15 cellular contexts compared by ENCODE assay signal in genomic region chr10:84244651-84245270, GRCh38. TPM values are rescaled to one million over a fixed set of nuclear protein-coding genes. Genes with fewer than 3 reads are reported as not detected.
A peak's percentile ranks its signal among the peaks of the same experiment; 100 is the strongest.
DNase-seq lines count a peak whose midpoint lies in the region; ATAC-seq, FAIRE-seq and TF ChIP-seq lines count a peak whose summit lies in the region.
"Had no signal": no experiment of that assay in that cellular context is flagged by ENCODE, and none has a peak within 500 bp of the region (broad histone marks: within the 10 kb centered on the region; RNA-seq: fewer than 3 reads in every experiment).

Gene RGR, plus strand, starts transcription at chr10:84245053. Its CDS starts 38 bp downstream, at chr10:84245091.

- 34 to 45% (median 38%) methylated on average over 9 of the region's 9 CpGs for WGBS in small intestine, 3 donors
- WGBS in ovary, 3 donors: 47 to 65% (median 56%) methylated on average over 9 of the region's 9 CpGs

- FAIRE-seq in small intestine (lab: Jason Lieb, UNC): no peak
- FAIRE-seq: GM12878 had no signal

- H3K4me1 ChIP-seq in small intestine (ENCODE audit: control insufficient read depth in 2 of 2, insufficient read depth in 1 of 2, low read depth in 1 of 2, low read length in 1 of 2) (no peaks in the 10 kb centered on the region), ovary (ENCODE audit: insufficient read depth) (no peaks in the 10 kb centered on the region)

- no peaks in the 10 kb centered on the region for H3K9me3 ChIP-seq in small intestine (ENCODE audit: control insufficient read depth, low read depth)
- H3K9me3 ChIP-seq in ovary: no peaks in the 10 kb centered on the region

- H3K36me3 ChIP-seq in small intestine (ENCODE audit: control insufficient read depth in 2 of 2, insufficient read depth in 2 of 2, low read length in 2 of 2): no peaks in the 10 kb centered on the region
- no peaks in the 10 kb centered on the region for H3K36me3 ChIP-seq in ovary

- no peaks in the 10 kb centered on the region for H3K27me3 ChIP-seq in small intestine (ENCODE audit: control insufficient read depth in 2 of 2, insufficient read depth in 2 of 2, low read length in 2 of 2)
- no peaks in the 10 kb centered on the region for H3K27me3 ChIP-seq in ovary

- no peak for TF ChIP-seq EP300 in ovary (IDR thresholded peaks at IDR 0.05)

- DNase-seq in NCI-H146 (lab: John Stamatoyannopoulos, UW): peak; percentile 31
- DNase-seq in NCI-H146 treated with DMSO at 0.1 percent for 48 hours (lab: John Stamatoyannopoulos, UW; ENCODE audit: unreplicated experiment): no peak
- DNase-seq in cerebellar cortex (ENCODE audit: low spot score): peak; percentile 96
- peak; percentile 74 for DNase-seq in islet precursor cell
- DNase-seq in substantia nigra (lab: John Stamatoyannopoulos, UW): peak; percentile 48 to 97 (median 89)
- no peak for DNase-seq in small intestine
- no peak for DNase-seq in ovary
- DNase-seq: 8988T; amniotic stem cell; naive thymus-derived CD8-positive, alpha-beta T cell; stimulated activated CD4-positive, alpha-beta T cell treated with anti-CD3 and anti-CD28 coated beads, Interleukin-4, amount 100 ng/mL, for 4 hours had no signal

- H3K27ac ChIP-seq in substantia nigra (ENCODE audit: low read depth, low read length, poor library complexity, severe bottlenecking) (peak within 1 kb of the TSS; percentile 63), small intestine (ENCODE audit: low read depth in 1 of 2, low read length in 1 of 2) (no peak within 1 kb of the TSS), ovary (no peak within 1 kb of the TSS)
- H3K27ac ChIP-seq: HL-60 had no signal

- TF ChIP-seq CTCF in ovary (IDR thresholded peaks at IDR 0.05): no peak

- no peak for TF ChIP-seq POLR2A in ovary (IDR thresholded peaks at IDR 0.05)

- intact Hi-C loops in ovary (cut with DNase I): no loop called here

- H3K4me3 ChIP-seq in small intestine (ENCODE audit: low read depth in 1 of 2, low read length in 2 of 2) (no peak within 1 kb of the TSS), ovary (no peak within 1 kb of the TSS)
- H3K4me3 ChIP-seq: GM12878 had no signal

- ATAC-seq in HG02623 (IDR thresholded peaks at IDR 0.05; ENCODE audit: unreplicated experiment): no peak
- ATAC-seq: GM12878; naive thymus-derived CD8-positive, alpha-beta T cell had no signal

RNA-seq across cellular contexts. Expression of gene RGR, which starts in this region (rescaled TPM):
- polyA plus RNA-seq in small intestine (under 1 TPM in 1 of 3 donors, not detected in 2; 0.04 TPM), ovary (not detected)
- not detected for total RNA-seq in ovary
- total RNA-seq: epithelial cell of proximal tubule; GM12878; naive thymus-derived CD8-positive, alpha-beta T cell had no signal
- polyA plus RNA-seq: GM12878; naive thymus-derived CD8-positive, alpha-beta T cell had no signal

Comparison
In these comparisons a context has a peak if more than half of its experiments do, and no peak if none do; other contexts are left out.
1. DNase-seq: peak in NCI-H146 (single experiment), cerebellar cortex (single experiment), islet precursor cell (single experiment) and substantia nigra (49 of 49); none in NCI-H146 treated with DMSO at 0.1 percent for 48 hours (single experiment), small intestine (single experiment) and ovary (0 of 5).